In genomic region chr5:81303563-81303962, GRCh38 we compare ENCODE assay signal across 10 cellular contexts. TPM values are rescaled to one million over a fixed set of nuclear protein-coding genes. Genes with fewer than 3 reads are reported as not detected.
DNase-seq lines count a peak whose midpoint lies in the region; TF ChIP-seq lines count a peak whose summit lies in the region.
"Had no signal": no experiment of that assay in that cellular context is flagged by ENCODE, and none has a peak within 500 bp of the region (broad histone marks: within the 10 kb centered on the region; RNA-seq: fewer than 3 reads in every experiment).

No MANE protein-coding gene starts in this region.

- intact Hi-C loops in posterior vena cava (cut with DNase I), result no loop called here

- H3K4me3 Mint-ChIP-seq in activated CD4-positive, alpha-beta memory T cell treated with anti-CD3 and anti-CD28 coated beads, Interleukin-2, amount 10 ng/mL, durations not matched to agents 7 days and 5 days, result peak overlapping the region; percentile 31
- no peak overlapping the region for H3K4me3 Mint-ChIP-seq in glutamatergic neuron (ENCODE audit: unreplicated experiment)
- H3K4me3 Mint-ChIP-seq in activated CD4-positive, alpha-beta T cell treated with anti-CD3 and anti-CD28 coated beads, Interleukin-2, amount 10 ng/mL, durations not matched to agents 7 days and 5 days, result no peak overlapping the region

- DNase-seq in AG09309 (ENCODE audit: low read depth) (peak; percentile 32), H4 (ENCODE audit: low spot score) (peak; percentile 43), glutamatergic neuron (no peak), germinal center (ENCODE audit: low spot score) (no peak), posterior vena cava (ENCODE audit: low spot score) (no peak)
- DNase-seq in activated CD4-positive, alpha-beta memory T cell treated with anti-CD3 and anti-CD28 coated beads, Interleukin-2, amount 10 ng/mL, durations not matched to agents 7 days and 5 days, result no peak
- DNase-seq in stimulated activated CD4-positive, alpha-beta T cell treated with anti-CD3 and anti-CD28 coated beads, Interleukin-4, amount 100 ng/mL, for 1 hour, result no peak
- DNase-seq in activated CD4-positive, alpha-beta T cell treated with anti-CD3 and anti-CD28 coated beads, Interleukin-2, amount 10 ng/mL, durations not matched to agents 7 days and 5 days, result no peak
- DNase-seq: NCI-H2029 had no signal

- H3K4me1 Mint-ChIP-seq in activated CD4-positive, alpha-beta memory T cell treated with anti-CD3 and anti-CD28 coated beads, Interleukin-2, amount 10 ng/mL, durations not matched to agents 7 days and 5 days, result peaks cover 45% of the 10 kb centered on the region
- peaks cover 7% of the 10 kb centered on the region for H3K4me1 Mint-ChIP-seq in glutamatergic neuron (ENCODE audit: low read depth, unreplicated experiment)
- peaks cover 41% of the 10 kb centered on the region for H3K4me1 Mint-ChIP-seq in activated CD4-positive, alpha-beta T cell treated with anti-CD3 and anti-CD28 coated beads, Interleukin-2, amount 10 ng/mL, durations not matched to agents 7 days and 5 days

- TF ChIP-seq CTCF in AG09309 (IDR thresholded peaks at IDR 0.05; ENCODE audit: control insufficient read depth, insufficient read depth, low read depth, low read length, missing control alignments) (no peak), glutamatergic neuron (IDR thresholded peaks at IDR 0.05; ENCODE audit: partially characterized antibody, unreplicated experiment) (no peak)

- H3K4me3 ChIP-seq in AG09309 (ENCODE audit: control insufficient read depth, low read depth, low read length), result no peak overlapping the region
- H3K4me3 ChIP-seq: tibial nerve had no signal

- no peaks in the 10 kb centered on the region for H3K9me3 Mint-ChIP-seq in activated CD4-positive, alpha-beta memory T cell treated with anti-CD3 and anti-CD28 coated beads, Interleukin-2, amount 10 ng/mL, durations not matched to agents 7 days and 5 days
- peaks cover 5% of the 10 kb centered on the region for H3K9me3 Mint-ChIP-seq in glutamatergic neuron (ENCODE audit: unreplicated experiment)
- H3K9me3 Mint-ChIP-seq in activated CD4-positive, alpha-beta T cell treated with anti-CD3 and anti-CD28 coated beads, Interleukin-2, amount 10 ng/mL, durations not matched to agents 7 days and 5 days, result no peaks in the 10 kb centered on the region

- H3K27me3 Mint-ChIP-seq in activated CD4-positive, alpha-beta memory T cell treated with anti-CD3 and anti-CD28 coated beads, Interleukin-2, amount 10 ng/mL, durations not matched to agents 7 days and 5 days, result no peaks in the 10 kb centered on the region
- peaks cover 3% of the 10 kb centered on the region for H3K27me3 Mint-ChIP-seq in glutamatergic neuron (ENCODE audit: unreplicated experiment)
- H3K27me3 Mint-ChIP-seq in activated CD4-positive, alpha-beta T cell treated with anti-CD3 and anti-CD28 coated beads, Interleukin-2, amount 10 ng/mL, durations not matched to agents 7 days and 5 days, result no peaks in the 10 kb centered on the region

- POLR2A ChIA-PET in activated CD4-positive, alpha-beta memory T cell treated with anti-CD3 and anti-CD28 coated beads, Interleukin-2, amount 10 ng/mL, durations not matched to agents 7 days and 5 days (lab: Charles Lee), result interaction anchor here (0.8 to 2.9 kb wide), 4 partner anchors 10 to 974 kb away, joined by 3 to 23 read pairs (median 6); partner anchors contain the start of genes RPS23 and ZFYVE16
- POLR2A ChIA-PET in activated CD4-positive, alpha-beta T cell treated with anti-CD3 and anti-CD28 coated beads, Interleukin-2, amount 10 ng/mL, durations not matched to agents 7 days and 5 days (lab: Charles Lee), result no interaction called here

- H3K27ac Mint-ChIP-seq in activated CD4-positive, alpha-beta memory T cell treated with anti-CD3 and anti-CD28 coated beads, Interleukin-2, amount 10 ng/mL, durations not matched to agents 7 days and 5 days, result no peak overlapping the region
- H3K27ac Mint-ChIP-seq in glutamatergic neuron (ENCODE audit: unreplicated experiment), result peak overlapping the region; percentile 45
- H3K27ac Mint-ChIP-seq in activated CD4-positive, alpha-beta T cell treated with anti-CD3 and anti-CD28 coated beads, Interleukin-2, amount 10 ng/mL, durations not matched to agents 7 days and 5 days, result no peak overlapping the region

- CTCF ChIA-PET in activated CD4-positive, alpha-beta memory T cell treated with anti-CD3 and anti-CD28 coated beads, Interleukin-2, amount 10 ng/mL, durations not matched to agents 7 days and 5 days (lab: Charles Lee), result interaction anchor here (1.5 kb wide), 1 partner anchor 109 kb away, joined by 4 read pairs; no protein-coding TSS in a partner anchor
- CTCF ChIA-PET in activated CD4-positive, alpha-beta T cell treated with anti-CD3 and anti-CD28 coated beads, Interleukin-2, amount 10 ng/mL, durations not matched to agents 7 days and 5 days (lab: Charles Lee), result interaction anchor here (0.6 to 1.1 kb wide), 2 partner anchors 13 to 529 kb away, joined by 3 read pairs; no protein-coding TSS in a partner anchor

- peaks cover 15% of the 10 kb centered on the region for H3K36me3 Mint-ChIP-seq in activated CD4-positive, alpha-beta memory T cell treated with anti-CD3 and anti-CD28 coated beads, Interleukin-2, amount 10 ng/mL, durations not matched to agents 7 days and 5 days (ENCODE audit: low read depth)
- no peaks in the 10 kb centered on the region for H3K36me3 Mint-ChIP-seq in glutamatergic neuron (ENCODE audit: unreplicated experiment)
- H3K36me3 Mint-ChIP-seq in activated CD4-positive, alpha-beta T cell treated with anti-CD3 and anti-CD28 coated beads, Interleukin-2, amount 10 ng/mL, durations not matched to agents 7 days and 5 days (ENCODE audit: low read depth), result peaks cover 14% of the 10 kb centered on the region

RNA-seq across cellular contexts. Expression of gene ZCCHC9, which starts 2.2 kb away (rescaled TPM):
- 19.9 and 22.3 TPM in 2 replicates for total RNA-seq in H4 (2014; rRNA removed; shearing (Covaris generic))
- total RNA-seq in activated CD4-positive, alpha-beta memory T cell treated with anti-CD3 and anti-CD28 coated beads, Interleukin-2, amount 10 ng/mL, durations not matched to agents 7 days and 5 days, result 10 to 100 TPM; 41.3 to 43.2 TPM
- total RNA-seq in glutamatergic neuron (ENCODE audit: unreplicated experiment) (14.8 TPM), posterior vena cava (10 to 100 TPM; 17.9 to 21.8 TPM)
- total RNA-seq in activated CD4-positive, alpha-beta T cell treated with anti-CD3 and anti-CD28 coated beads, Interleukin-2, amount 10 ng/mL, durations not matched to agents 7 days and 5 days, result 10 to 100 TPM; 33.6 to 35.2 TPM

Comparison
In these comparisons a context has a peak if more than half of its experiments do, and no peak if none do; other contexts are left out.
1. DNase-seq: peak in AG09309 (single experiment) and H4 (single experiment); none in activated CD4-positive, alpha-beta memory T cell treated with anti-CD3 and anti-CD28 coated beads, Interleukin-2, amount 10 ng/mL, durations not matched to agents 7 days and 5 days (single experiment), glutamatergic neuron (single experiment), stimulated activated CD4-positive, alpha-beta T cell treated with anti-CD3 and anti-CD28 coated beads, Interleukin-4, amount 100 ng/mL, for 1 hour (single experiment), germinal center (single experiment), activated CD4-positive, alpha-beta T cell treated with anti-CD3 and anti-CD28 coated beads, Interleukin-2, amount 10 ng/mL, durations not matched to agents 7 days and 5 days (single experiment) and posterior vena cava (single experiment).